Comparison of ENCODE assay signal across 1 cellular context in genomic region chr14:19372813-19373500, GRCh38.
A peak's percentile ranks its signal among the peaks of the same experiment; 100 is the strongest.
TF ChIP-seq lines count a peak whose summit lies in the region.
"Not testable (repeated sequence)": the region's sequence is repeated elsewhere in the genome, so short reads cannot be mapped to it uniquely, and the experiment has no call there.

No MANE protein-coding gene starts in this region.

TF ChIP-seq in K562, 482 proteins besides CTCF, POLR2A, EP300 and RAD21 (continued from another document and continues in another):
- TF ChIP-seq MNT (conservative IDR thresholded peaks at IDR 0.05) (peak in 1 of 2 experiments; percentile 42; a peak in 1 of 4 replicates), ARID4B (CRISPR knock-in tag; IDR thresholded peaks at IDR 0.05) (peak; percentile 49; the same call in 1 of the 2 replicates), POLR2G (IDR thresholded peaks at IDR 0.05; ENCODE audit: low read depth, low read length) (peak; percentile 65), ZNF232 (CRISPR knock-in tag; IDR thresholded peaks at IDR 0.05) (peak; percentile 29; the same call in 1 of the 2 replicates), CEBPZ (IDR thresholded peaks at IDR 0.05; ENCODE audit: borderline replicate concordance, low read depth, low read length) (peak; percentile 47; the same call in 1 of the 2 replicates), SAFB (IDR thresholded peaks at IDR 0.05; ENCODE audit: borderline replicate concordance, low read depth, low read length) (peak; percentile 21; the same call in 1 of the 2 replicates), MYNN (IDR thresholded peaks at IDR 0.05) (peak; percentile 57; the same call in 1 of the 2 replicates), MYC (IDR thresholded peaks at IDR 0.05; ENCODE audit: low read depth, low read length) (peak; percentile 50; the same call in 1 of the 2 replicates), HCFC1 (IDR thresholded peaks at IDR 0.05; ENCODE audit: low read depth, low read length) (peak; percentile 41; the same call in 1 of the 2 replicates), SOX6 (IDR thresholded peaks at IDR 0.05) (peak; percentile 38; the same call in 1 of the 2 replicates), USF2 (CRISPR knock-in tag; IDR thresholded peaks at IDR 0.05) (0 out of 2 replicates have a peak, but pooled peaks have one; percentile 11), STAT6 (CRISPR knock-in tag; IDR thresholded peaks at IDR 0.05) (0 out of 2 replicates have a peak, but pooled peaks have one; percentile 71), CXXC5 (CRISPR knock-in tag; IDR thresholded peaks at IDR 0.05) (peak; percentile 78), THRB (CRISPR knock-in tag; conservative IDR thresholded peaks at IDR 0.05) (0 out of 2 replicates have a peak, but pooled peaks have one; percentile 22), RREB1 (CRISPR knock-in tag; IDR thresholded peaks at IDR 0.05) (0 out of 2 replicates have a peak, but pooled peaks have one; percentile 35), E2F6 (IDR thresholded peaks at IDR 0.05; ENCODE audit: borderline replicate concordance in 1 of 2, extremely low read depth in 1 of 2, insufficient read depth in 1 of 2, insufficient read length in 1 of 2, low read depth in 1 of 2, low read length in 1 of 2, poor library complexity in 1 of 2, severe bottlenecking in 1 of 2) (peak in 1 of 2 experiments; percentile 59), UBTF (IDR thresholded peaks at IDR 0.05; ENCODE audit: borderline replicate concordance in 1 of 2, low read depth in 2 of 2, low read length in 2 of 2) (peak in 1 of 2 experiments; percentile 77; a peak in 2 of 4 replicates), CTBP1 (IDR thresholded peaks at IDR 0.05; ENCODE audit: borderline replicate concordance) (peak; percentile 95), CBX1 (IDR thresholded peaks at IDR 0.05; ENCODE audit: low read depth) (peak; percentile 83)
- TF ChIP-seq MYNN (CRISPR knock-in tag; IDR thresholded peaks at IDR 0.05); MYC (CRISPR knock-in tag; IDR thresholded peaks at IDR 0.05; ENCODE audit: borderline replicate concordance, low read depth): not testable (repeated sequence)
